Comparison of ENCODE assay signal across 18 cellular contexts in genomic region chr4:111323496-111323895, GRCh38.
DNase-seq lines count a peak whose midpoint lies in the region; ATAC-seq and TF ChIP-seq lines count a peak whose summit lies in the region.
"Had no signal": no experiment of that assay in that cellular context is flagged by ENCODE, and none has a peak within 500 bp of the region (broad histone marks: within the 10 kb centered on the region; RNA-seq: fewer than 3 reads in every experiment).

No MANE protein-coding gene starts in this region.

- intact Hi-C loops in HCT116 (cut with micrococcal nuclease), result no loop called here

- no peak overlapping the region for H3K4me3 ChIP-seq in HCT116 (replicated peaks in 1 of 2; ENCODE audit: low read depth in 1 of 2, low read length in 2 of 2)
- no peak overlapping the region for H3K4me3 ChIP-seq in astrocyte of the cerebellum (ENCODE audit: low read depth, low read length)
- H3K4me3 ChIP-seq in Peyer's patch, result no peak overlapping the region
- H3K4me3 ChIP-seq: cardiac muscle cell, lower lobe of right lung, thyroid gland had no signal

- H3K27ac ChIP-seq in HCT116 (ENCODE audit: low read depth, low read length) (no peak overlapping the region), Peyer's patch (no peak overlapping the region)
- H3K27ac ChIP-seq: cardiac muscle cell, lower lobe of right lung had no signal

- CTCF ChIA-PET in HCT116 (lab: Charles Lee), result no interaction called here

- no peaks in the 10 kb centered on the region for H3K36me3 ChIP-seq in HCT116 (ENCODE audit: control insufficient read depth in 1 of 2, insufficient read depth in 2 of 2, low read length in 2 of 2)
- H3K36me3 ChIP-seq in Peyer's patch, result no peaks in the 10 kb centered on the region
- H3K36me3 ChIP-seq: cardiac muscle cell, lower lobe of right lung, thyroid gland had no signal

- H2AFZ ChIP-seq in HCT116 (ENCODE audit: low read depth, low read length, poor library complexity, severe bottlenecking), result no peak overlapping the region

- no peak for TF ChIP-seq RAD21 in HCT116 (IDR thresholded peaks at IDR 0.05; ENCODE audit: low read depth)

- no peaks in the 10 kb centered on the region for H3K79me2 ChIP-seq in HCT116 (ENCODE audit: insufficient read depth, low read length)

- RAD21 ChIA-PET in HCT116 (lab: Charles Lee; ENCODE audit: low non-redundant PET in 1 of 2, low total read pairs in 2 of 2, uncharacterized antibody in 2 of 2, unreplicated experiment in 2 of 2), result no interaction called here

- H4K20me1 ChIP-seq in HCT116 (ENCODE audit: insufficient read depth), result no peaks in the 10 kb centered on the region

- H3K4me2 ChIP-seq in HCT116 (ENCODE audit: low read length), result peak overlapping the region; percentile 3

- H3K27me3 ChIP-seq in HCT116 (ENCODE audit: insufficient read depth, low read length), result no peaks in the 10 kb centered on the region
- H3K27me3 ChIP-seq in Peyer's patch, result no peaks in the 10 kb centered on the region
- H3K27me3 ChIP-seq: cardiac muscle cell, thyroid gland had no signal

- H3K9ac ChIP-seq in HCT116 (ENCODE audit: low read length), result no peak overlapping the region

- no peak for ATAC-seq in HCT116
- no peak for ATAC-seq in HG03469 (IDR thresholded peaks at IDR 0.05; ENCODE audit: unreplicated experiment)
- ATAC-seq: activated T-helper 17 cell treated with anti-CD3 and anti-CD28 coated beads, Interleukin-2, amount 50 U/mL, for 72 hours; lower lobe of right lung had no signal

- H3K4me1 ChIP-seq in HCT116 (ENCODE audit: control insufficient read depth in 1 of 2, insufficient read depth in 2 of 2, low read length in 2 of 2) (peaks cover 0 to 10% of the 10 kb centered on the region in 2 experiments; a peak in 1 of 4 replicates), Peyer's patch (no peaks in the 10 kb centered on the region)
- H3K4me1 ChIP-seq: lower lobe of right lung had no signal

- in situ Hi-C loops in astrocyte of the cerebellum (cut with HindIII; ENCODE audit: low sequenced_read_pairs), result no loop called here

- no peaks in the 10 kb centered on the region for H3K9me3 ChIP-seq in HCT116 (ENCODE audit: control insufficient read depth in 1 of 2, insufficient read depth in 1 of 2, low read depth in 1 of 2, low read length in 2 of 2)
- H3K9me3 ChIP-seq in Peyer's patch, result no peaks in the 10 kb centered on the region
- H3K9me3 ChIP-seq: lower lobe of right lung, thyroid gland had no signal

- POLR2A ChIA-PET in HCT116 (lab: Charles Lee), result no interaction called here

- no peak for TF ChIP-seq CTCF in HCT116 (IDR thresholded peaks at IDR 0.05 in 2 of 3, conservative IDR thresholded peaks at IDR 0.05 in 1 of 3; ENCODE audit: borderline replicate concordance in 1 of 3, insufficient read depth in 1 of 3, low read depth in 2 of 3, low read length in 2 of 3)
- no peak for TF ChIP-seq CTCF in astrocyte of the cerebellum (IDR thresholded peaks at IDR 0.05; ENCODE audit: low read depth, low read length, missing control alignments)
- no peak for TF ChIP-seq CTCF in Peyer's patch (IDR thresholded peaks at IDR 0.05)

- no TSS peak for BruUV-seq in HCT116 (replicated peaks; lab: Mats Ljungman, UMichigan)

- DNase-seq in A172 (ENCODE audit: low spot score) (peak; percentile 72), HCT116 (ENCODE audit: low read depth, low spot score) (no peak), astrocyte of the cerebellum (ENCODE audit: low read depth) (peak; percentile 60), hepatic stellate cell (ENCODE audit: low spot score) (peak; percentile 7), Peyer's patch (no peak), NCI-H1105 treated with DMSO at 0.1 percent for 48 hours (lab: John Stamatoyannopoulos, UW) (no peak)
- no peak for DNase-seq in effector CD8-positive, alpha-beta T cell (lab: John Stamatoyannopoulos, UW)
- DNase-seq: 8988T, DMS 273 treated with DMSO at 0.1 percent for 48 hours, hypothalamus, lower lobe of right lung, NCI-H1436, NCI-H446 treated with DMSO at 0.1 percent for 48 hours, RPMI8226, thyroid gland had no signal

- no peaks in the 10 kb centered on the region for H3K9me2 ChIP-seq in HCT116 (ENCODE audit: insufficient read depth)

- TF ChIP-seq POLR2A in HCT116 (IDR thresholded peaks at IDR 0.05; ENCODE audit: borderline replicate concordance, extremely low read depth, insufficient read depth, insufficient read length), result no peak
- no peak for TF ChIP-seq POLR2A in Peyer's patch (IDR thresholded peaks at IDR 0.05)

TF ChIP-seq in HCT116, 20 proteins besides CTCF, POLR2A, EP300 and RAD21:
- no peak for TF ChIP-seq REST (IDR thresholded peaks at IDR 0.05; ENCODE audit: low read depth)
- no peak for TF ChIP-seq ZFX (IDR thresholded peaks at IDR 0.05)

Comparison
In these comparisons a context has a peak if more than half of its experiments do, and no peak if none do; other contexts are left out.
1. DNase-seq: peak in A172 (single experiment), astrocyte of the cerebellum (single experiment) and hepatic stellate cell (single experiment); none in HCT116 (single experiment), effector CD8-positive, alpha-beta T cell (single experiment), Peyer's patch (0 of 3) and NCI-H1105 treated with DMSO at 0.1 percent for 48 hours (single experiment).